9 cellular contexts compared by ENCODE assay signal in genomic region chr19:53554804-53555203, GRCh38. TPM values are rescaled to one million over a fixed set of nuclear protein-coding genes. Genes with fewer than 3 reads are reported as not detected.
A peak's percentile ranks its signal among the peaks of the same experiment; 100 is the strongest.
DNase-seq lines count a peak whose midpoint lies in the region; ATAC-seq and TF ChIP-seq lines count a peak whose summit lies in the region.
"Had no signal": no experiment of that assay in that cellular context is flagged by ENCODE, and none has a peak within 500 bp of the region (broad histone marks: within the 10 kb centered on the region; RNA-seq: fewer than 3 reads in every experiment).

No MANE protein-coding gene starts in this region.

- ATAC-seq in GM19035 (IDR thresholded peaks at IDR 0.05; ENCODE audit: unreplicated experiment) (peak; percentile 24), T-helper 17 cell (peak; percentile 12), gastrocnemius medialis (peak in 1 of 2 donors; percentile 21)

- no peaks in the 10 kb centered on the region for H3K27me3 ChIP-seq in gastrocnemius medialis

- peaks cover 8% of the 10 kb centered on the region for H3K4me1 Mint-ChIP-seq in T-helper 17 cell
- H3K4me1 Mint-ChIP-seq: nephron had no signal

- H3K4me1 ChIP-seq in gastrocnemius medialis = peaks cover 0 to 3% of the 10 kb centered on the region in 2 donors

- DNase-seq in T-helper 17 cell (no peak), fibroblast of pulmonary artery (ENCODE audit: low read depth) (no peak), gastrocnemius medialis (no peak), SIG-M5 (lab: John Stamatoyannopoulos, UW) (no peak), NCI-H2171 treated with DMSO at 0.1 percent for 48 hours (lab: John Stamatoyannopoulos, UW) (no peak), NCI-H2081 (lab: John Stamatoyannopoulos, UW) (no peak)
- no peak for DNase-seq in stimulated activated CD4-positive, alpha-beta T cell treated with anti-CD3 and anti-CD28 coated beads, Interleukin-4, amount 100 ng/mL, for 4 hours

- intact Hi-C loops in gastrocnemius medialis (cut with DNase I; ENCODE audit: low total_unique reads) = loop anchor here (2.0 kb wide), 1 partner anchor 16 kb away; the partner anchor contains the start of gene ZNF331

- no peaks in the 10 kb centered on the region for H3K9me3 ChIP-seq in T-helper 17 cell (ENCODE audit: control insufficient read depth, low read length, poor library complexity, severe bottlenecking)
- no peaks in the 10 kb centered on the region for H3K9me3 ChIP-seq in gastrocnemius medialis

- no peaks in the 10 kb centered on the region for H3K27me3 Mint-ChIP-seq in T-helper 17 cell

- peak overlapping the region; percentile 97 for H3K27ac Mint-ChIP-seq in T-helper 17 cell
- H3K27ac Mint-ChIP-seq: nephron had no signal

- H3K4me3 Mint-ChIP-seq in T-helper 17 cell = peak overlapping the region; percentile 91
- H3K4me3 Mint-ChIP-seq: nephron had no signal

- peak overlapping the region; percentile 80 to 87 (median 83) for H3K27ac ChIP-seq in gastrocnemius medialis

- H3K4me3 ChIP-seq in fibroblast of pulmonary artery (replicated peaks; ENCODE audit: low read depth, low read length) (peak overlapping the region; percentile 63), gastrocnemius medialis (peak overlapping the region; percentile 54 to 71 (median 66))

- TF ChIP-seq CTCF in fibroblast of pulmonary artery (IDR thresholded peaks at IDR 0.05; ENCODE audit: low read length, missing control alignments) (no peak), gastrocnemius medialis (IDR thresholded peaks at IDR 0.05 in 4 of 5, conservative IDR thresholded peaks at IDR 0.05 in 1 of 5) (no peak)

- in situ Hi-C loops in gastrocnemius medialis (cut with MboI; ENCODE audit: low sequenced_read_pairs in 4 of 4) = no loop called here

- TF ChIP-seq POLR2A in gastrocnemius medialis (IDR thresholded peaks at IDR 0.05) = peak in 1 of 2 donors; percentile 9

- peaks cover 4% of the 10 kb centered on the region for H3K36me3 Mint-ChIP-seq in T-helper 17 cell (ENCODE audit: low read depth)

- H3K36me3 ChIP-seq in gastrocnemius medialis = no peaks in the 10 kb centered on the region

RNA-seq across cellular contexts. Expression of gene ZNF331, which starts 16.9 kb away (rescaled TPM):
- total RNA-seq in T-helper 17 cell (100 to 1,000 TPM; 179 to 183 TPM), gastrocnemius medialis (10 to 100 TPM in 1 of 4 donors, 1 to 10 TPM in 3; 4.8 to 12.6 (median 7.0) TPM)

Comparison
In these comparisons a context has a peak if more than half of its experiments do, and no peak if none do; other contexts are left out.
1. RNA of gene ZNF331, which starts 16.9 kb away (total RNA-seq): 179 to 183 TPM in T-helper 17 cell; 4.8 to 12.6 TPM in gastrocnemius medialis; every median in the first group is over 10 times any median in the second.